Comparison of ENCODE assay signal across 1 cellular context in the genomic region with DNA sequence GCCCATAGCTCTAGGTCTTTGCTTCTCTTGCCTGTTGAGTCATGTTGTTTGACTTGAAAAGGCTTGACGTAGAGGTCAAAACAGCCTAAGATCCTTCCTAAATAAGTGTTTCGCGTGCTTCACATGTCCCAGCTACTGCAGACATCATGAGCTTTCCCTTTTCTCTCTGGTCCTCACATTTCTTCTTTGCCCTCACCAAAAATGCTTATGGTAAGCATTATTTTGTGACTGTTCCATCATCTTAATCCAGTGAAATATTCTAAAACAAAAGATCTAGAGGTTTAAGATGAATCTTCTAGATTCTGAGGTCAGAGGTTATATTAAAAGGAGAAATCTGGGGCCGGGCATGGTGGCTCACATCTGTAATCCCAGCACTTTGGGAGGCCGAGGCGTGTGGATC.
TF ChIP-seq lines count a peak whose summit lies in the region.

No MANE protein-coding gene starts in this region.

TF ChIP-seq in liver, 16 proteins besides CTCF, POLR2A, EP300 and RAD21 (continued from another document):
- no peak for TF ChIP-seq REST (IDR thresholded peaks at IDR 0.05)
- TF ChIP-seq YY1 (IDR thresholded peaks at IDR 0.05) = no peak
- TF ChIP-seq MAX (IDR thresholded peaks at IDR 0.05) = no peak
- no peak for TF ChIP-seq SP1 (IDR thresholded peaks at IDR 0.05)
- no peak for TF ChIP-seq FOXA2 (IDR thresholded peaks at IDR 0.05)
